12 cellular contexts compared by ENCODE assay signal in genomic region chr17:80984749-80985148, GRCh38. TPM values are rescaled to one million over a fixed set of nuclear protein-coding genes. Genes with fewer than 3 reads are reported as not detected.
DNase-seq lines count a peak whose midpoint lies in the region; ATAC-seq, FAIRE-seq and TF ChIP-seq lines count a peak whose summit lies in the region.
"Had no signal": no experiment of that assay in that cellular context is flagged by ENCODE, and none has a peak within 500 bp of the region (broad histone marks: within the 10 kb centered on the region; RNA-seq: fewer than 3 reads in every experiment).

No MANE protein-coding gene starts in this region.

- no peaks in the 10 kb centered on the region for H3K79me2 ChIP-seq in HCT116 (ENCODE audit: insufficient read depth, low read length)

- no peak for FAIRE-seq in bronchial epithelial cell (lab: Jason Lieb, UNC)

- peak overlapping the region; percentile 55 for H3K4me2 ChIP-seq in HCT116 (ENCODE audit: low read length)

- H3K9me3 ChIP-seq in HCT116 (ENCODE audit: control insufficient read depth in 1 of 2, insufficient read depth in 1 of 2, low read depth in 1 of 2, low read length in 2 of 2): no peaks in the 10 kb centered on the region
- no peaks in the 10 kb centered on the region for H3K9me3 ChIP-seq in liver (ENCODE audit: control insufficient read depth in 4 of 4, low read length in 3 of 4)

- H3K9ac ChIP-seq in HCT116 (ENCODE audit: low read length) (peak overlapping the region; percentile 2), liver (ENCODE audit: low read depth in 1 of 2, low read length in 2 of 2) (no peak overlapping the region)

- CTCF ChIA-PET in HCT116 (lab: Charles Lee): interaction anchor here (0.7 to 1.3 kb wide), 4 partner anchors 110 to 977 kb away, joined by 3 to 4 read pairs (median 4); no protein-coding TSS in a partner anchor

- H3K27me3 ChIP-seq in HCT116 (ENCODE audit: insufficient read depth, low read length): no peaks in the 10 kb centered on the region
- H3K27me3 ChIP-seq in bronchial epithelial cell (ENCODE audit: control insufficient read depth, insufficient read depth, low read length): peaks cover 2% of the 10 kb centered on the region
- H3K27me3 ChIP-seq in liver (ENCODE audit: control insufficient read depth in 4 of 4, insufficient read depth in 4 of 4, low read length in 3 of 4): no peaks in the 10 kb centered on the region

- TF ChIP-seq RAD21 in HCT116 (IDR thresholded peaks at IDR 0.05; ENCODE audit: low read depth) (peak; percentile 49), liver (IDR thresholded peaks at IDR 0.05) (peak in 1 of 2 donors; percentile 8)

- H3K4me3 ChIP-seq in HCT116 (replicated peaks in 1 of 2; ENCODE audit: low read depth in 1 of 2, low read length in 2 of 2): 0 out of 4 replicates have a peak overlapping the region, but pooled peaks of 1 of the 2 experiments have one; percentile 3
- H3K4me3 ChIP-seq in bronchial epithelial cell (ENCODE audit: low read depth, low read length): no peak overlapping the region
- H3K4me3 ChIP-seq in liver (ENCODE audit: low read depth in 1 of 3, low read length in 3 of 3): no peak overlapping the region

- POLR2A ChIA-PET in HCT116 (lab: Charles Lee): interaction anchor here (0.7 kb wide), 1 partner anchor 237 kb away, joined by 3 read pairs; no protein-coding TSS in a partner anchor

- BruUV-seq in HCT116 (replicated peaks; lab: Mats Ljungman, UMichigan): no TSS peak

- H3K36me3 ChIP-seq in HCT116 (ENCODE audit: control insufficient read depth in 1 of 2, insufficient read depth in 2 of 2, low read length in 2 of 2): no peaks in the 10 kb centered on the region
- H3K36me3 ChIP-seq in bronchial epithelial cell (ENCODE audit: control insufficient read depth, insufficient read depth, low read length): no peaks in the 10 kb centered on the region
- no peaks in the 10 kb centered on the region for H3K36me3 ChIP-seq in liver (ENCODE audit: control insufficient read depth in 4 of 4, insufficient read depth in 3 of 4, low read depth in 1 of 4, low read length in 3 of 4)

- RAD21 ChIA-PET in HCT116 (lab: Charles Lee; ENCODE audit: low non-redundant PET in 1 of 2, low total read pairs in 2 of 2, uncharacterized antibody in 2 of 2, unreplicated experiment in 2 of 2): interaction anchor here (0.6 to 1.3 kb wide), 3 partner anchors 530 to 1188 kb away, joined by 3 to 6 read pairs (median 6); partner anchors contain the start of gene CBX8 (in 1 of the 2)

- TF ChIP-seq CTCF in HCT116 (IDR thresholded peaks at IDR 0.05 in 2 of 3, conservative IDR thresholded peaks at IDR 0.05 in 1 of 3; ENCODE audit: borderline replicate concordance in 1 of 3, insufficient read depth in 1 of 3, low read depth in 2 of 3, low read length in 2 of 3) (peak; percentile 35 to 52 (median 47); a peak in 4 of 6 replicates), bronchial epithelial cell (IDR thresholded peaks at IDR 0.05; ENCODE audit: insufficient read depth, low read length, severe bottlenecking) (peak; percentile 6), liver (IDR thresholded peaks at IDR 0.05; ENCODE audit: low read depth, low read length, missing input control) (no peak)

- H3K27ac ChIP-seq in HCT116 (ENCODE audit: low read depth, low read length): peak overlapping the region; percentile 55
- H3K27ac ChIP-seq in liver (ENCODE audit: low read depth in 1 of 2, low read length in 2 of 2): no peak overlapping the region
- H3K27ac ChIP-seq: epithelial cell of prostate had no signal

- H4K20me1 ChIP-seq in HCT116 (ENCODE audit: insufficient read depth): no peaks in the 10 kb centered on the region

- ATAC-seq in HCT116 (peak; percentile 80), HG03520 (IDR thresholded peaks at IDR 0.05; ENCODE audit: unreplicated experiment) (no peak), HG03175 (IDR thresholded peaks at IDR 0.05; ENCODE audit: unreplicated experiment) (no peak)
- ATAC-seq: naive thymus-derived CD8-positive, alpha-beta T cell had no signal

- H3K9me2 ChIP-seq in HCT116 (ENCODE audit: insufficient read depth): no peaks in the 10 kb centered on the region

- intact Hi-C loops in HCT116 (cut with micrococcal nuclease): loop anchor here (5.0 to 10.0 kb wide), 3 partner anchors 240 to 977 kb away; partner anchors contain the start of gene CEP131

- H3K4me1 ChIP-seq in HCT116 (ENCODE audit: control insufficient read depth in 1 of 2, insufficient read depth in 2 of 2, low read length in 2 of 2) (peaks cover 33 to 50% of the 10 kb centered on the region in 2 experiments), liver (ENCODE audit: control insufficient read depth in 4 of 4, insufficient read depth in 4 of 4, low read length in 3 of 4) (peaks cover 0 to 12% (median 6%) of the 10 kb centered on the region in 4 donors)

- no peak overlapping the region for H2AFZ ChIP-seq in HCT116 (ENCODE audit: low read depth, low read length, poor library complexity, severe bottlenecking)

- WGBS in liver: 62% methylated on average over 7 of the region's 7 CpGs

- DNase-seq in 8988T (peak; percentile 88), HCT116 (ENCODE audit: low read depth, low spot score) (peak; percentile 88), bronchial epithelial cell (ENCODE audit: low read depth) (peak; percentile 53), NCI-H345 treated with DMSO at 0.1 percent for 48 hours (lab: John Stamatoyannopoulos, UW; ENCODE audit: unreplicated experiment) (no peak), activated gamma-delta T cell treated with Interleukin-2 at 50 U/mL for 16 hours (no peak)
- DNase-seq: activated T-cell treated with anti-CD3 and anti-CD28 coated beads, Interleukin-2, amount 50 U/mL, for 1 hour; naive thymus-derived CD8-positive, alpha-beta T cell; SHP77 had no signal

- TF ChIP-seq POLR2A in HCT116 (IDR thresholded peaks at IDR 0.05; ENCODE audit: borderline replicate concordance, extremely low read depth, insufficient read depth, insufficient read length): no peak

TF ChIP-seq in HCT116, 20 proteins besides CTCF, POLR2A, EP300 and RAD21:
- TF ChIP-seq TCF7L2 (IDR thresholded peaks at IDR 0.05; ENCODE audit: borderline replicate concordance, extremely low read depth, insufficient read depth, insufficient read length) (peak; percentile 51), EGR1 (IDR thresholded peaks at IDR 0.05; ENCODE audit: low read depth) (no peak)

TF ChIP-seq in liver, 16 proteins besides CTCF, POLR2A, EP300 and RAD21:
- TF ChIP-seq RXRA (IDR thresholded peaks at IDR 0.05): peak; percentile 13 to 26
- peak; percentile 77 for TF ChIP-seq NR2F2 (IDR thresholded peaks at IDR 0.05)
- no peak for TF ChIP-seq GABPA (IDR thresholded peaks at IDR 0.05 in 1 of 2, conservative IDR thresholded peaks at IDR 0.05 in 1 of 2)
- no peak for TF ChIP-seq TAF1 (conservative IDR thresholded peaks at IDR 0.05)
- no peak for TF ChIP-seq REST (IDR thresholded peaks at IDR 0.05)
- TF ChIP-seq JUND (IDR thresholded peaks at IDR 0.05): no peak
- no peak for TF ChIP-seq ZBTB33 (IDR thresholded peaks at IDR 0.05)
- no peak for TF ChIP-seq YY1 (IDR thresholded peaks at IDR 0.05)

RNA-seq across cellular contexts. Expression of gene CHMP6, which starts 6.9 kb away (rescaled TPM):
- 22.0 TPM for total RNA-seq in HCT116 (2021; ENCODE audit: unreplicated experiment)
- 14.7 and 15.2 TPM in 2 replicates for polyA plus RNA-seq in HCT116 (2012)
- 5.8 and 8.6 TPM in 2 replicates for total RNA-seq in bronchial epithelial cell
- total RNA-seq in liver: 10 to 100 TPM in 1 of 2 donors, 1 to 10 TPM in 1; 9.6 to 14.5 TPM
- 10 to 100 TPM; 19.0 to 24.0 TPM for polyA plus RNA-seq in liver

RNA-seq across cellular contexts. Expression of gene BAIAP2, which starts 50.2 kb away (rescaled TPM):
- total RNA-seq in HCT116 (2021; ENCODE audit: unreplicated experiment) (105 TPM), bronchial epithelial cell (48.7 and 60.3 TPM in 2 replicates), liver (10 to 100 TPM in 1 of 2 donors, 1 to 10 TPM in 1; 8.1 to 42.5 TPM)
- polyA plus RNA-seq in HCT116 (2012): 93.4 and 95.1 TPM in 2 replicates
- 10 to 100 TPM; 47.3 to 61.3 TPM for polyA plus RNA-seq in liver

Comparison
In these comparisons a context has a peak if more than half of its experiments do, and no peak if none do; other contexts are left out.
1. DNase-seq: peak in 8988T (single experiment), HCT116 (single experiment) and bronchial epithelial cell (single experiment); none in NCI-H345 treated with DMSO at 0.1 percent for 48 hours (single experiment) and activated gamma-delta T cell treated with Interleukin-2 at 50 U/mL for 16 hours (single experiment).